Comparison of ENCODE assay signal across 2 cellular contexts in the genomic region with DNA sequence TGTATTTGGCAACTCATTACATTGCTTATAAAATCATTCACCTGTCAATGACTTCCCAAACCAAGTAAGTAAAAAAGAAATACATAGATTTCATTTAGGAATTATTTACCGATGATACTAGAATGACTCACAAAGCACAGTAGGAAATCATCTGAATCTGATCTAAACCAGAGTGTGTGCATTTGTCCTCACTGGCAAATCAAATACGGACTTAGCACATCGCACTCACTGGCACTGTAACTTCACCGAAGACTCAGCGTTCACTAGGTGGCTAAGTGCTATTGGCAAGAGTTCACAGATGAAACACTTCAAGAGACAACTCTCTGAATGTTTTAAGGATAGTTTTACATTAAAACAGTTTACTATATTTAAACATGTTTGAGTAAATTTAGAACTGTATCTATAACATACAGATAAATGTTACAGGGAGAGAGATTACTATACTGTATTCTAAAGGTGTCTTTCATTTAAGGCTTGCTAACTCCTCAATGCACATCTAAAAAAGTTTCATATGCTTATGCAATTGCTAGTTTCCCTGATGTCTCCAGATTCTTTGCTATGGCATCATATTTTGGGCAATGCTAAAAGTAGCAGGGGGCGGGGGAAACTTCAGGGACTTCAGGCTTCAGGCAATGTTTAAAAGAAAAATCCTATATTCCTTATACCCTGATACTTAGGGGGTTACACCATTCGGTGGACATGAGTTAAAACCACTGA.
TF ChIP-seq lines count a peak whose summit lies in the region.

No MANE protein-coding gene starts in this region.

TF ChIP-seq in HepG2, 621 proteins besides CTCF, POLR2A, EP300 and RAD21 (continues in another document):
- no peak for TF ChIP-seq MAFF (IDR thresholded peaks at IDR 0.05; ENCODE audit: low read depth, low read length)
- no peak for TF ChIP-seq JUN (CRISPR knock-in tag; IDR thresholded peaks at IDR 0.05)
- 0 out of 2 replicates have a peak, but pooled peaks have one; percentile 14 for TF ChIP-seq ZMYM3 (CRISPR knock-in tag; IDR thresholded peaks at IDR 0.05)
- TF ChIP-seq, protein P1, sequence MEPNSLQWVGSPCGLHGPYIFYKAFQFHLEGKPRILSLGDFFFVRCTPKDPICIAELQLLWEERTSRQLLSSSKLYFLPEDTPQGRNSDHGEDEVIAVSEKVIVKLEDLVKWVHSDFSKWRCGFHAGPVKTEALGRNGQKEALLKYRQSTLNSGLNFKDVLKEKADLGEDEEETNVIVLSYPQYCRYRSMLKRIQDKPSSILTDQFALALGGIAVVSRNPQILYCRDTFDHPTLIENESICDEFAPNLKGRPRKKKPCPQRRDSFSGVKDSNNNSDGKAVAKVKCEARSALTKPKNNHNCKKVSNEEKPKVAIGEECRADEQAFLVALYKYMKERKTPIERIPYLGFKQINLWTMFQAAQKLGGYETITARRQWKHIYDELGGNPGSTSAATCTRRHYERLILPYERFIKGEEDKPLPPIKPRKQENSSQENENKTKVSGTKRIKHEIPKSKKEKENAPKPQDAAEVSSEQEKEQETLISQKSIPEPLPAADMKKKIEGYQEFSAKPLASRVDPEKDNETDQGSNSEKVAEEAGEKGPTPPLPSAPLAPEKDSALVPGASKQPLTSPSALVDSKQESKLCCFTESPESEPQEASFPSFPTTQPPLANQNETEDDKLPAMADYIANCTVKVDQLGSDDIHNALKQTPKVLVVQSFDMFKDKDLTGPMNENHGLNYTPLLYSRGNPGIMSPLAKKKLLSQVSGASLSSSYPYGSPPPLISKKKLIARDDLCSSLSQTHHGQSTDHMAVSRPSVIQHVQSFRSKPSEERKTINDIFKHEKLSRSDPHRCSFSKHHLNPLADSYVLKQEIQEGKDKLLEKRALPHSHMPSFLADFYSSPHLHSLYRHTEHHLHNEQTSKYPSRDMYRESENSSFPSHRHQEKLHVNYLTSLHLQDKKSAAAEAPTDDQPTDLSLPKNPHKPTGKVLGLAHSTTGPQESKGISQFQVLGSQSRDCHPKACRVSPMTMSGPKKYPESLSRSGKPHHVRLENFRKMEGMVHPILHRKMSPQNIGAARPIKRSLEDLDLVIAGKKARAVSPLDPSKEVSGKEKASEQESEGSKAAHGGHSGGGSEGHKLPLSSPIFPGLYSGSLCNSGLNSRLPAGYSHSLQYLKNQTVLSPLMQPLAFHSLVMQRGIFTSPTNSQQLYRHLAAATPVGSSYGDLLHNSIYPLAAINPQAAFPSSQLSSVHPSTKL (CRISPR knock-in tag; IDR thresholded peaks at IDR 0.05): peak; percentile 42; the same call in 1 of the 2 replicates
- no peak for TF ChIP-seq ZBTB20 (CRISPR knock-in tag; IDR thresholded peaks at IDR 0.05; ENCODE audit: borderline replicate concordance, low read depth)
- TF ChIP-seq GTF3A (CRISPR knock-in tag; conservative IDR thresholded peaks at IDR 0.05): 0 out of 2 replicates have a peak, but pooled peaks have one; percentile 13
- TF ChIP-seq HNF4A (CRISPR knock-in tag; IDR thresholded peaks at IDR 0.05): 0 out of 2 replicates have a peak, but pooled peaks have one; percentile 49
- no peak for TF ChIP-seq KDM5B (CRISPR knock-in tag; IDR thresholded peaks at IDR 0.05; ENCODE audit: borderline replicate concordance)
- TF ChIP-seq, protein P2, sequence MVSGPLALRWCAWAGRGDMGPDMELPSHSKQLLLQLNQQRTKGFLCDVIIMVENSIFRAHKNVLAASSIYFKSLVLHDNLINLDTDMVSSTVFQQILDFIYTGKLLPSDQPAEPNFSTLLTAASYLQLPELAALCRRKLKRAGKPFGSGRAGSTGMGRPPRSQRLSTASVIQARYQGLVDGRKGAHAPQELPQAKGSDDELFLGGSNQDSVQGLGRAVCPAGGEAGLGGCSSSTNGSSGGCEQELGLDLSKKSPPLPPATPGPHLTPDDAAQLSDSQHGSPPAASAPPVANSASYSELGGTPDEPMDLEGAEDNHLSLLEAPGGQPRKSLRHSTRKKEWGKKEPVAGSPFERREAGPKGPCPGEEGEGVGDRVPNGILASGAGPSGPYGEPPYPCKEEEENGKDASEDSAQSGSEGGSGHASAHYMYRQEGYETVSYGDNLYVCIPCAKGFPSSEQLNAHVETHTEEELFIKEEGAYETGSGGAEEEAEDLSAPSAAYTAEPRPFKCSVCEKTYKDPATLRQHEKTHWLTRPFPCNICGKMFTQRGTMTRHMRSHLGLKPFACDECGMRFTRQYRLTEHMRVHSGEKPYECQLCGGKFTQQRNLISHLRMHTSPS (CRISPR knock-in tag; IDR thresholded peaks at IDR 0.05; ENCODE audit: low read depth): 0 out of 2 replicates have a peak, but pooled peaks have one; percentile 56
- TF ChIP-seq, protein P3, sequence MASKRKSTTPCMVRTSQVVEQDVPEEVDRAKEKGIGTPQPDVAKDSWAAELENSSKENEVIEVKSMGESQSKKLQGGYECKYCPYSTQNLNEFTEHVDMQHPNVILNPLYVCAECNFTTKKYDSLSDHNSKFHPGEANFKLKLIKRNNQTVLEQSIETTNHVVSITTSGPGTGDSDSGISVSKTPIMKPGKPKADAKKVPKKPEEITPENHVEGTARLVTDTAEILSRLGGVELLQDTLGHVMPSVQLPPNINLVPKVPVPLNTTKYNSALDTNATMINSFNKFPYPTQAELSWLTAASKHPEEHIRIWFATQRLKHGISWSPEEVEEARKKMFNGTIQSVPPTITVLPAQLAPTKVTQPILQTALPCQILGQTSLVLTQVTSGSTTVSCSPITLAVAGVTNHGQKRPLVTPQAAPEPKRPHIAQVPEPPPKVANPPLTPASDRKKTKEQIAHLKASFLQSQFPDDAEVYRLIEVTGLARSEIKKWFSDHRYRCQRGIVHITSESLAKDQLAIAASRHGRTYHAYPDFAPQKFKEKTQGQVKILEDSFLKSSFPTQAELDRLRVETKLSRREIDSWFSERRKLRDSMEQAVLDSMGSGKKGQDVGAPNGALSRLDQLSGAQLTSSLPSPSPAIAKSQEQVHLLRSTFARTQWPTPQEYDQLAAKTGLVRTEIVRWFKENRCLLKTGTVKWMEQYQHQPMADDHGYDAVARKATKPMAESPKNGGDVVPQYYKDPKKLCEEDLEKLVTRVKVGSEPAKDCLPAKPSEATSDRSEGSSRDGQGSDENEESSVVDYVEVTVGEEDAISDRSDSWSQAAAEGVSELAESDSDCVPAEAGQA (IDR thresholded peaks at IDR 0.05; ENCODE audit: low read depth): no peak
- TF ChIP-seq, protein P3 (CRISPR knock-in tag; IDR thresholded peaks at IDR 0.05; ENCODE audit: borderline replicate concordance): no peak

TF ChIP-seq in SK-N-SH treated with all-trans-retinoic acid at 6 μM for 48 hours, 23 proteins besides CTCF, POLR2A, EP300 and RAD21:
- TF ChIP-seq, protein P4, sequence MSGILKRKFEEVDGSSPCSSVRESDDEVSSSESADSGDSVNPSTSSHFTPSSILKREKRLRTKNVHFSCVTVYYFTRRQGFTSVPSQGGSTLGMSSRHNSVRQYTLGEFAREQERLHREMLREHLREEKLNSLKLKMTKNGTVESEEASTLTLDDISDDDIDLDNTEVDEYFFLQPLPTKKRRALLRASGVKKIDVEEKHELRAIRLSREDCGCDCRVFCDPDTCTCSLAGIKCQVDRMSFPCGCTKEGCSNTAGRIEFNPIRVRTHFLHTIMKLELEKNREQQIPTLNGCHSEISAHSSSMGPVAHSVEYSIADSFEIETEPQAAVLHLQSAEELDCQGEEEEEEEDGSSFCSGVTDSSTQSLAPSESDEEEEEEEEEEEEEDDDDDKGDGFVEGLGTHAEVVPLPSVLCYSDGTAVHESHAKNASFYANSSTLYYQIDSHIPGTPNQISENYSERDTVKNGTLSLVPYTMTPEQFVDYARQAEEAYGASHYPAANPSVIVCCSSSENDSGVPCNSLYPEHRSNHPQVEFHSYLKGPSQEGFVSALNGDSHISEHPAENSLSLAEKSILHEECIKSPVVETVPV (CRISPR knock-in tag; IDR thresholded peaks at IDR 0.05): no peak
- TF ChIP-seq ZFP3 (CRISPR knock-in tag; IDR thresholded peaks at IDR 0.05) (no peak), ZNF8 (CRISPR knock-in tag; IDR thresholded peaks at IDR 0.05) (no peak), GLIS3 (CRISPR knock-in tag; IDR thresholded peaks at IDR 0.05) (no peak), TCF4 (CRISPR knock-in tag; IDR thresholded peaks at IDR 0.05; ENCODE audit: borderline replicate concordance) (no peak), ZNF565 (CRISPR knock-in tag; conservative IDR thresholded peaks at IDR 0.05; ENCODE audit: low read depth) (no peak), ISL1 (CRISPR knock-in tag; IDR thresholded peaks at IDR 0.05) (no peak), ESRRG (CRISPR knock-in tag; IDR thresholded peaks at IDR 0.05) (no peak), ZC3H10 (CRISPR knock-in tag; IDR thresholded peaks at IDR 0.05) (no peak), OSR1 (CRISPR knock-in tag; IDR thresholded peaks at IDR 0.05) (no peak), RARB (CRISPR knock-in tag; IDR thresholded peaks at IDR 0.05) (no peak)
- TF ChIP-seq, protein P5, sequence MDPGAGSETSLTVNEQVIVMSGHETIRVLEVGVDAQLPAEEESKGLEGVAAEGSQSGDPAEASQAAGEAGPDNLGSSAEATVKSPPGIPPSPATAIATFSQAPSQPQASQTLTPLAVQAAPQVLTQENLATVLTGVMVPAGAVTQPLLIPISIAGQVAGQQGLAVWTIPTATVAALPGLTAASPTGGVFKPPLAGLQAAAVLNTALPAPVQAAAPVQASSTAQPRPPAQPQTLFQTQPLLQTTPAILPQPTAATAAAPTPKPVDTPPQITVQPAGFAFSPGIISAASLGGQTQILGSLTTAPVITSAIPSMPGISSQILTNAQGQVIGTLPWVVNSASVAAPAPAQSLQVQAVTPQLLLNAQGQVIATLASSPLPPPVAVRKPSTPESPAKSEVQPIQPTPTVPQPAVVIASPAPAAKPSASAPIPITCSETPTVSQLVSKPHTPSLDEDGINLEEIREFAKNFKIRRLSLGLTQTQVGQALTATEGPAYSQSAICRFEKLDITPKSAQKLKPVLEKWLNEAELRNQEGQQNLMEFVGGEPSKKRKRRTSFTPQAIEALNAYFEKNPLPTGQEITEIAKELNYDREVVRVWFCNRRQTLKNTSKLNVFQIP (CRISPR knock-in tag; IDR thresholded peaks at IDR 0.05; ENCODE audit: borderline replicate concordance, low read depth): no peak
- TF ChIP-seq, protein P6, sequence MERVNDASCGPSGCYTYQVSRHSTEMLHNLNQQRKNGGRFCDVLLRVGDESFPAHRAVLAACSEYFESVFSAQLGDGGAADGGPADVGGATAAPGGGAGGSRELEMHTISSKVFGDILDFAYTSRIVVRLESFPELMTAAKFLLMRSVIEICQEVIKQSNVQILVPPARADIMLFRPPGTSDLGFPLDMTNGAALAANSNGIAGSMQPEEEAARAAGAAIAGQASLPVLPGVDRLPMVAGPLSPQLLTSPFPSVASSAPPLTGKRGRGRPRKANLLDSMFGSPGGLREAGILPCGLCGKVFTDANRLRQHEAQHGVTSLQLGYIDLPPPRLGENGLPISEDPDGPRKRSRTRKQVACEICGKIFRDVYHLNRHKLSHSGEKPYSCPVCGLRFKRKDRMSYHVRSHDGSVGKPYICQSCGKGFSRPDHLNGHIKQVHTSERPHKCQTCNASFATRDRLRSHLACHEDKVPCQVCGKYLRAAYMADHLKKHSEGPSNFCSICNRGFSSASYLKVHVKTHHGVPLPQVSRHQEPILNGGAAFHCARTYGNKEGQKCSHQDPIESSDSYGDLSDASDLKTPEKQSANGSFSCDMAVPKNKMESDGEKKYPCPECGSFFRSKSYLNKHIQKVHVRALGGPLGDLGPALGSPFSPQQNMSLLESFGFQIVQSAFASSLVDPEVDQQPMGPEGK (CRISPR knock-in tag; IDR thresholded peaks at IDR 0.05; ENCODE audit: borderline replicate concordance): no peak
- TF ChIP-seq, protein P7, sequence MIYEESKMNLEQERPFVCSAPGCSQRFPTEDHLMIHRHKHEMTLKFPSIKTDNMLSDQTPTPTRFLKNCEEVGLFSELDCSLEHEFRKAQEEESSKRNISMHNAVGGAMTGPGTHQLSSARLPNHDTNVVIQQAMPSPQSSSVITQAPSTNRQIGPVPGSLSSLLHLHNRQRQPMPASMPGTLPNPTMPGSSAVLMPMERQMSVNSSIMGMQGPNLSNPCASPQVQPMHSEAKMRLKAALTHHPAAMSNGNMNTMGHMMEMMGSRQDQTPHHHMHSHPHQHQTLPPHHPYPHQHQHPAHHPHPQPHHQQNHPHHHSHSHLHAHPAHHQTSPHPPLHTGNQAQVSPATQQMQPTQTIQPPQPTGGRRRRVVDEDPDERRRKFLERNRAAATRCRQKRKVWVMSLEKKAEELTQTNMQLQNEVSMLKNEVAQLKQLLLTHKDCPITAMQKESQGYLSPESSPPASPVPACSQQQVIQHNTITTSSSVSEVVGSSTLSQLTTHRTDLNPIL (CRISPR knock-in tag; IDR thresholded peaks at IDR 0.05; ENCODE audit: low read depth): no peak
